ENCODE assay signal across 9 cellular contexts in the genomic region with DNA sequence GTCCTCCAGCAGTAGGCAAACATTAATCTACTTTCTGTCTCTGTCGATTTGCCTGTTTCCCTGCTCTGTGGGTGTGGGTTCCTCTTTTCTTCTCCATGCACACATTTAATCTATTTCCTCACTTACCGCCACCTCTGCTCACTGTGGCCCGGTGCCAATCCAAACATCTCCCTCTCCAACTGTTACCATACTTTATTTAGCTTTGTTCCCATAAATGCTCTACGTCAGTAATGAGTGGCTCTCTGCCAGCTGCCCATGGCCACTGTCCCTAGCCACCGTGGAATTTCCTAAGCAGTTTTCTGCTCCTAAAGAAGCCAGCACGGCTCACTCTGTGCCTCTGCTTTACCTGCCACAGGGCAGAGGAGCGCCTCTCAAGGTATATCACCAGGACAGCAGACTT. TPM values are rescaled to one million over a fixed set of nuclear protein-coding genes. Genes with fewer than 3 reads are reported as not detected.
DNase-seq lines count a peak whose midpoint lies in the region; ATAC-seq, FAIRE-seq and TF ChIP-seq lines count a peak whose summit lies in the region.
"Had no signal": no experiment of that assay in that cellular context is flagged by ENCODE, and none has a peak within 500 bp of the region (broad histone marks: within the 10 kb centered on the region; RNA-seq: fewer than 3 reads in every experiment).

No MANE protein-coding gene starts in this region.

- intact Hi-C loops in HepG2 (cut with micrococcal nuclease; ENCODE audit: unreplicated experiment) (loop anchor here (1.0 kb wide), 1 partner anchor 19 kb away; a partner anchor contains a TSS), aorta (cut with DNase I) (no loop called here)

- no peaks in the 10 kb centered on the region for H4K20me1 ChIP-seq in HepG2 (ENCODE audit: insufficient read depth, low read length)

- TF ChIP-seq EP300 in HepG2 (IDR thresholded peaks at IDR 0.05; ENCODE audit: low read depth in 2 of 2, low read length in 2 of 2) (no peak), HepG2 (CRISPR knock-in tag; IDR thresholded peaks at IDR 0.05; ENCODE audit: borderline replicate concordance) (peak; percentile 22; the same call in 1 of the 2 replicates)

- H3K9ac ChIP-seq in HepG2 (ENCODE audit: insufficient read depth, low read depth, low read length), result peak overlapping the region; percentile 59

- H3K27ac ChIP-seq in HepG2 (ENCODE audit: extremely low read length, insufficient read depth, low read length) (no peak overlapping the region), aorta (ENCODE audit: low read depth in 1 of 2, low read length in 2 of 2) (peak overlapping the region in 1 of 2 donors; percentile 52)
- H3K27ac ChIP-seq: cardiac muscle cell had no signal

- 2% methylated on average over 7 of the region's 7 CpGs for WGBS in HepG2 (ENCODE audit: low lambda C conversion rate)
- WGBS in aorta, 2 donors, result 3 to 4% methylated on average over 7 of the region's 7 CpGs

- no peaks in the 10 kb centered on the region for H3K79me2 ChIP-seq in HepG2 (ENCODE audit: insufficient read depth, low read length)

- H2AFZ ChIP-seq in HepG2 (ENCODE audit: low read length), result peak overlapping the region; percentile 80

- POLR2A ChIA-PET in HepG2 (lab: Yijun Ruan, JAX), result interaction anchor here (1.3 kb wide), 1 partner anchor 19 kb away, joined by 5 read pairs; a partner anchor contains a TSS

- H3K4me1 ChIP-seq in HepG2 (ENCODE audit: insufficient read depth, low read length) (peaks cover 11% of the 10 kb centered on the region), aorta (ENCODE audit: control insufficient read depth in 1 of 2, insufficient read depth in 2 of 2, low read length in 2 of 2) (no peaks in the 10 kb centered on the region)

- CTCF ChIA-PET in HepG2 (lab: Yijun Ruan, JAX; ENCODE audit: low intra/inter-chr PET ratio, low total read pairs), result no interaction called here

- H3K27me3 ChIP-seq in HepG2 (ENCODE audit: control insufficient read depth in 1 of 2, insufficient read depth in 2 of 2, low read length in 2 of 2) (no peaks in the 10 kb centered on the region), aorta (ENCODE audit: control insufficient read depth in 1 of 2, insufficient read depth in 2 of 2, low read length in 1 of 2) (no peaks in the 10 kb centered on the region)
- H3K27me3 ChIP-seq: cardiac muscle cell had no signal

- H3K36me3 ChIP-seq in HepG2 (replicated peaks in 1 of 2; ENCODE audit: control insufficient read depth in 1 of 2, insufficient read depth in 2 of 2, low read length in 2 of 2) (no peaks in the 10 kb centered on the region), aorta (ENCODE audit: control insufficient read depth in 1 of 2, insufficient read depth in 2 of 2, low read length in 1 of 2) (no peaks in the 10 kb centered on the region)
- H3K36me3 ChIP-seq: cardiac muscle cell had no signal

- TF ChIP-seq RAD21 in HepG2 (CRISPR knock-in tag; IDR thresholded peaks at IDR 0.05), result no peak

- DNase-seq in COLO668 (lab: John Stamatoyannopoulos, UW; ENCODE audit: unreplicated experiment), result peak; percentile 96
- DNase-seq in NCI-H2171 treated with DMSO at 0.1 percent for 48 hours (lab: John Stamatoyannopoulos, UW), result peak; percentile 85
- DNase-seq in astrocyte of the hippocampus (ENCODE audit: low read depth, low spot score), result peak; percentile 95
- peak; percentile 86 for DNase-seq in HepG2 (ENCODE audit: low spot score)
- DNase-seq in aorta, result peak; percentile 94
- DNase-seq in stimulated activated CD4-positive, alpha-beta T cell treated with anti-CD3 and anti-CD28 coated beads, Interleukin-2, amount 100 ng/mL, for 24 hours, result no peak

- in situ Hi-C loops in HepG2 (cut with HindIII; ENCODE audit: extremely low pct_ligation_motif_present, low pct_unique_long_range_greater_than_20kb), result no loop called here

- H3K4me3 ChIP-seq in HepG2 (replicated peaks in 1 of 3; ENCODE audit: insufficient read depth in 1 of 3, low read depth in 2 of 3, low read length in 3 of 3) (peak overlapping the region; percentile 31 to 56 (median 43)), aorta (ENCODE audit: low read length in 2 of 2) (no peak overlapping the region)
- H3K4me3 ChIP-seq: cardiac muscle cell had no signal

- peak overlapping the region; percentile 79 for H3K4me2 ChIP-seq in HepG2 (ENCODE audit: low read depth, low read length)

- ATAC-seq in HG02678 (IDR thresholded peaks at IDR 0.05; ENCODE audit: unreplicated experiment) (peak; percentile 78), HepG2 (peak; percentile 93), aorta (ENCODE audit: low FRiP score) (peak; percentile 78), HG03469 (IDR thresholded peaks at IDR 0.05; ENCODE audit: unreplicated experiment) (no peak)

- H3K9me3 ChIP-seq in HepG2 (ENCODE audit: low read length) (no peaks in the 10 kb centered on the region), aorta (ENCODE audit: control insufficient read depth, low read length) (no peaks in the 10 kb centered on the region)

- no peak for TF ChIP-seq POLR2A in HepG2 (IDR thresholded peaks at IDR 0.05; ENCODE audit: insufficient read depth in 1 of 2, low read depth in 2 of 2, low read length in 2 of 2)

- BruUV-seq in HepG2 (replicated peaks; lab: Mats Ljungman, UMichigan), result no TSS peak

- peak; percentile 80 for FAIRE-seq in HepG2 (lab: Jason Lieb, UNC)

- TF ChIP-seq CTCF in HepG2 (CRISPR knock-in tag; IDR thresholded peaks at IDR 0.05), result 0 out of 2 replicates have a peak, but pooled peaks have one; percentile 6

TF ChIP-seq in HepG2, 621 proteins besides CTCF, POLR2A, EP300 and RAD21 (continues in another document):
- TF ChIP-seq ZMYM4 (CRISPR knock-in tag; IDR thresholded peaks at IDR 0.05) (no peak; the same call in 1 of the 2 replicates), SSRP1 (CRISPR knock-in tag; IDR thresholded peaks at IDR 0.05) (no peak), HNRNPK (IDR thresholded peaks at IDR 0.05; ENCODE audit: low read depth, low read length, poor library complexity, severe bottlenecking) (no peak), ISX (CRISPR knock-in tag; conservative IDR thresholded peaks at IDR 0.05) (no peak), TEAD2 (CRISPR knock-in tag; IDR thresholded peaks at IDR 0.05) (no peak), ZNF674 (CRISPR knock-in tag; IDR thresholded peaks at IDR 0.05; ENCODE audit: low read depth) (no peak), PRMT3 (CRISPR knock-in tag; IDR thresholded peaks at IDR 0.05; ENCODE audit: borderline replicate concordance, low read depth) (no peak), NFATC3 (CRISPR knock-in tag; IDR thresholded peaks at IDR 0.05) (no peak), SOX5 (CRISPR knock-in tag; IDR thresholded peaks at IDR 0.05; ENCODE audit: borderline replicate concordance) (peak; percentile 44; the same call in 1 of the 2 replicates)
- TF ChIP-seq, protein P1, sequence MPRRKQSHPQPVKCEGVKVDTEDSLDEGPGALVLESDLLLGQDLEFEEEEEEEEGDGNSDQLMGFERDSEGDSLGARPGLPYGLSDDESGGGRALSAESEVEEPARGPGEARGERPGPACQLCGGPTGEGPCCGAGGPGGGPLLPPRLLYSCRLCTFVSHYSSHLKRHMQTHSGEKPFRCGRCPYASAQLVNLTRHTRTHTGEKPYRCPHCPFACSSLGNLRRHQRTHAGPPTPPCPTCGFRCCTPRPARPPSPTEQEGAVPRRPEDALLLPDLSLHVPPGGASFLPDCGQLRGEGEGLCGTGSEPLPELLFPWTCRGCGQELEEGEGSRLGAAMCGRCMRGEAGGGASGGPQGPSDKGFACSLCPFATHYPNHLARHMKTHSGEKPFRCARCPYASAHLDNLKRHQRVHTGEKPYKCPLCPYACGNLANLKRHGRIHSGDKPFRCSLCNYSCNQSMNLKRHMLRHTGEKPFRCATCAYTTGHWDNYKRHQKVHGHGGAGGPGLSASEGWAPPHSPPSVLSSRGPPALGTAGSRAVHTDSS (CRISPR knock-in tag; conservative IDR thresholded peaks at IDR 0.05), result no peak

RNA-seq across cellular contexts. Expression of a gene that starts 19.5 kb away (rescaled TPM):
- 84.5 and 102 TPM in 2 replicates for total RNA-seq in HepG2 (2016; rRNA removed; fragmentation: Illumina TruSeq; extraction: Trizol)
- 20.7 and 21.6 TPM in 2 replicates for total RNA-seq in HepG2 (2016; cell fraction: cytosol; rRNA removed; fragmentation: Illumina TruSeq; extraction: Trizol; ENCODE audit: low read depth)
- total RNA-seq in HepG2 (2016; cell fraction: insoluble cytoplasmic fraction; rRNA removed; fragmentation: Illumina TruSeq; extraction: Trizol), result 86.0 and 93.9 TPM in 2 replicates
- 76.0 and 82.4 TPM in 2 replicates for total RNA-seq in HepG2 (2016; cell fraction: membrane; rRNA removed; fragmentation: Illumina TruSeq; extraction: Trizol)
- 42.1 and 43.2 TPM in 2 replicates for total RNA-seq in HepG2 (2016; cell fraction: nucleus; rRNA removed; fragmentation: Illumina TruSeq; extraction: Trizol)
- polyA plus RNA-seq in HepG2 (2011; rRNA removed), result 52.5 and 59.5 TPM in 2 replicates
- 36.8 and 52.8 TPM in 2 replicates for polyA plus RNA-seq in HepG2 (2011; cell fraction: cytosol; rRNA removed)
- polyA plus RNA-seq in HepG2 (2011; cell fraction: nucleus; rRNA removed), result 22.0 TPM in 2 replicates
- polyA plus RNA-seq in HepG2 (2012), result 57.7 and 69.6 TPM in 2 replicates
- 12.8 and 16.5 TPM in 2 replicates for polyA plus RNA-seq in HepG2 (2016; cell fraction: cytosol; fragmentation: Illumina TruSeq; extraction: Trizol; ENCODE audit: low read depth)
- polyA plus RNA-seq in HepG2 (2016; cell fraction: insoluble cytoplasmic fraction; fragmentation: Illumina TruSeq; extraction: Trizol; ENCODE audit: low read depth), result 135 and 138 TPM in 2 replicates
- 56.5 and 60.8 TPM in 2 replicates for polyA plus RNA-seq in HepG2 (2016; cell fraction: membrane; fragmentation: Illumina TruSeq; extraction: Trizol; ENCODE audit: low read depth)
- 72.8 and 76.3 TPM in 2 replicates for polyA plus RNA-seq in HepG2 (2016; cell fraction: nucleus; fragmentation: Illumina TruSeq; extraction: Trizol; ENCODE audit: insufficient read depth, low read depth)
- polyA minus RNA-seq in HepG2 (2011; rRNA and poly(A)+ RNA removed; ENCODE audit: low replicate concordance), result 91.4 and 138 TPM in 2 replicates
- 69.1 and 70.2 TPM in 2 replicates for polyA minus RNA-seq in HepG2 (2011; cell fraction: cytosol; rRNA and poly(A)+ RNA removed)
- polyA minus RNA-seq in HepG2 (2011; cell fraction: nucleus; rRNA and poly(A)+ RNA removed), result 52.3 and 58.3 TPM in 2 replicates
- 10 to 100 TPM; 84.9 to 92.0 TPM for total RNA-seq in aorta
- 10 to 100 TPM; 57.0 to 63.2 TPM for polyA plus RNA-seq in aorta

Comparison
In these comparisons a context has a peak if more than half of its experiments do, and no peak if none do; other contexts are left out.
1. DNase-seq: peak in COLO668 (single experiment), NCI-H2171 treated with DMSO at 0.1 percent for 48 hours (single experiment), astrocyte of the hippocampus (single experiment), HepG2 (single experiment) and aorta (2 of 2); none in stimulated activated CD4-positive, alpha-beta T cell treated with anti-CD3 and anti-CD28 coated beads, Interleukin-2, amount 100 ng/mL, for 24 hours (0 of 2).
2. H3K4me3 ChIP-seq: peak in HepG2 (3 of 3); none in aorta (0 of 2).